22 cellular contexts compared by ENCODE assay signal in the genomic region with DNA sequence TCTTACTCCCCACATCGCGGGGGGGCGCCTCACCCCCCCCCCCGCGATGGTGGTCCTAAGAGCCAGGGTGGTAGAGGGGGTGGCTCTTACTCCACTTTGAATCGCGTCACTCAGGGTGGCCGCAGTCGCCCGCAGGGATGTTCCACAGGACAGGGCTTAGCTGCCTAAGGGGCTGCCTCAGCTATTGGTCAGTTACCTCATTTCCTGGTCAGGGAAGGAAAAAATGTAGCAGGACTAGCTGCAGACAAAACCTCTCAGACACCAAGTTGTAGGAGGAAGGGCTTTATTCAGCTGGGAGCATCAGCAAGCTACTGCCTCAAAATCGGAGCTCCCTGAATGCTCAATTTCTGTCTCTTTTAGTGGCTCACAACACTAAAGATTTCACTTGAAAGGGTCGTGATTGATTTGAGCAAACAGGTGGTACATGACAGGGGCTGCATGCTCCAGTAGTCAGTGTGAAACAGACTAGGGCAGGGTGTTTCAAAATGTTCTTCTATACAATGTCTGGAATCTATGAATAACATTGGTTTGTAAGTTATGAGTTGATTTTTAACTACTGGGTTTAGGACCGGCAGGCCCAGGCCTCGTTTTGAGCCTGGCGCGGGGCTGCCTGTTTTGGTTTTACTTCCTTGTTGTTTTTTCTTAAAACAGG. TPM values are rescaled to one million over a fixed set of nuclear protein-coding genes. Genes with fewer than 3 reads are reported as not detected.
DNase-seq lines count a peak whose midpoint lies in the region; ATAC-seq, FAIRE-seq and TF ChIP-seq lines count a peak whose summit lies in the region.
"Had no signal": no experiment of that assay in that cellular context is flagged by ENCODE, and none has a peak within 500 bp of the region (broad histone marks: within the 10 kb centered on the region; RNA-seq: fewer than 3 reads in every experiment).

No MANE protein-coding gene starts in this region.

- no peaks in the 10 kb centered on the region for H3K79me2 ChIP-seq in H1 (ENCODE audit: control insufficient read depth in 1 of 2, insufficient read depth in 2 of 2, low read length in 2 of 2)
- no peaks in the 10 kb centered on the region for H3K79me2 ChIP-seq in neural progenitor cell (ENCODE audit: low read depth)

- H3K4me1 ChIP-seq in H1 (replicated peaks in 1 of 4; ENCODE audit: control insufficient read depth in 3 of 4, insufficient read depth in 4 of 4, low read length in 3 of 4) (peaks cover 0 to 4% (median under 1%) of the 10 kb centered on the region in 4 experiments; a peak in 3 of 7 replicates), neural progenitor cell (peaks cover 15% of the 10 kb centered on the region)

- no peaks in the 10 kb centered on the region for H3K23me2 ChIP-seq in H1 (ENCODE audit: low read depth, low read length)

- H3K36me3 Mint-ChIP-seq in neural progenitor cell (no peaks in the 10 kb centered on the region), HFFc6 (ENCODE audit: low read depth) (no peaks in the 10 kb centered on the region)
- H3K36me3 Mint-ChIP-seq: activated CD8-positive, alpha-beta memory T cell treated with anti-CD3 and anti-CD28 coated beads, Interleukin-2, amount 10 ng/mL, durations not matched to agents 7 days and 5 days; activated naive CD4-positive, alpha-beta T cell treated with anti-CD3 and anti-CD28 coated beads, Interleukin-2, amount 50 U/mL, for 24 hours had no signal

- H4K5ac ChIP-seq in H1 (ENCODE audit: insufficient read length, low read depth, low read length), result no peak overlapping the region

- POLR2A ChIA-PET in H1 (lab: Charles Lee; ENCODE audit: partially characterized antibody), result no interaction called here

- H4K8ac ChIP-seq in H1 (ENCODE audit: extremely low read depth, insufficient read depth, low read length), result peak overlapping the region; percentile 79; the same call in 1 of the 2 replicates

- H3F3A ChIP-seq in neural progenitor cell (ENCODE audit: low read depth), result peaks cover 3% of the 10 kb centered on the region

- no peak overlapping the region for H2BK120ac ChIP-seq in H1 (replicated peaks; ENCODE audit: low read depth, low read length)

- no peak overlapping the region for H3K56ac ChIP-seq in H1 (replicated peaks; ENCODE audit: insufficient read length, low read depth, low read length)

- WGBS in H1 (ENCODE audit: extremely low coverage in 1 of 2, insufficient coverage in 1 of 2, insufficient read length in 1 of 2, insufficient replicate concordance in 2 of 2, low coverage in 1 of 2, low lambda C conversion rate in 2 of 2, missing lambda C conversion rate in 1 of 2), 2 experiments, result 68% methylated on average over 8 of the region's 16 CpGs; no CpG with 5 or more reads in 1 of the 2 experiments

- H3K4me3 ChIP-seq in H1 (ENCODE audit: extremely low read depth in 1 of 4, insufficient read depth in 2 of 4, low read depth in 3 of 4, low read length in 4 of 4) (no peak overlapping the region), neural progenitor cell (no peak overlapping the region)
- H3K4me3 ChIP-seq: GM23248 had no signal

- no peaks in the 10 kb centered on the region for H3K36me3 ChIP-seq in H1 (ENCODE audit: control insufficient read depth in 2 of 4, insufficient read depth in 4 of 4, low read length in 3 of 4)
- no peaks in the 10 kb centered on the region for H3K36me3 ChIP-seq in neural progenitor cell

- no peak overlapping the region for H3K18ac ChIP-seq in H1 (ENCODE audit: extremely low read depth, low read length)

- no peak overlapping the region for H2BK20ac ChIP-seq in H1 (ENCODE audit: low read length)

- no peak overlapping the region for H2BK15ac ChIP-seq in H1 (ENCODE audit: low read length)

- H2AK5ac ChIP-seq in H1 (ENCODE audit: low read depth, low read length), result no peak overlapping the region

- H3K27ac ChIP-seq in H1 (ENCODE audit: low read depth, low read length) (no peak overlapping the region), neural progenitor cell (no peak overlapping the region)
- H3K27ac ChIP-seq: GM23248, HL-60 had no signal

- H3K9ac ChIP-seq in H1 (replicated peaks in 1 of 4; ENCODE audit: extremely low read depth in 1 of 4, low read depth in 3 of 4, low read length in 3 of 4) (no peak overlapping the region), neural progenitor cell (no peak overlapping the region)
- H3K9ac ChIP-seq: GM23248 had no signal

- peak overlapping the region; percentile 90 for H2AFZ ChIP-seq in H1 (ENCODE audit: low read length)
- no peak overlapping the region for H2AFZ ChIP-seq in neural progenitor cell (replicated peaks)
- H2AFZ ChIP-seq: GM23248 had no signal

- no peak for DNase-seq in GM18507 (ENCODE audit: extremely low spot score, insufficient read length, low read depth)
- no peak for DNase-seq in H1 (ENCODE audit: low read depth in 1 of 2, low spot score in 2 of 2)
- DNase-seq in neural progenitor cell (ENCODE audit: low spot score), result peak; percentile 9
- no peak for DNase-seq in G401 (ENCODE audit: low spot score)
- no peak for DNase-seq in HFFc6
- DNase-seq in GM13976 (ENCODE audit: low spot score), result no peak
- DNase-seq: activated CD8-positive, alpha-beta memory T cell treated with anti-CD3 and anti-CD28 coated beads, Interleukin-2, amount 10 ng/mL, durations not matched to agents 7 days and 5 days; DMS79; GM23248; Karpas-422; NCI-H1930; retina; stimulated activated CD4-positive, alpha-beta T cell treated with anti-CD3 and anti-CD28 coated beads, Interleukin-2, amount 100 ng/mL, for 24 hours had no signal

- H3K79me1 ChIP-seq in H1 (ENCODE audit: low read depth, low read length), result no peaks in the 10 kb centered on the region

- H4K91ac ChIP-seq in H1 (replicated peaks; ENCODE audit: insufficient read length, low read length), result no peak overlapping the region

- peaks cover 9% of the 10 kb centered on the region for H3K4me1 Mint-ChIP-seq in neural progenitor cell
- H3K4me1 Mint-ChIP-seq in HFFc6 (ENCODE audit: low read depth), result no peaks in the 10 kb centered on the region
- H3K4me1 Mint-ChIP-seq: activated CD8-positive, alpha-beta memory T cell treated with anti-CD3 and anti-CD28 coated beads, Interleukin-2, amount 10 ng/mL, durations not matched to agents 7 days and 5 days; activated naive CD4-positive, alpha-beta T cell treated with anti-CD3 and anti-CD28 coated beads, Interleukin-2, amount 50 U/mL, for 24 hours had no signal

- H3K27ac Mint-ChIP-seq in neural progenitor cell (peak overlapping the region; percentile 42), HFFc6 (no peak overlapping the region)
- H3K27ac Mint-ChIP-seq: activated CD8-positive, alpha-beta memory T cell treated with anti-CD3 and anti-CD28 coated beads, Interleukin-2, amount 10 ng/mL, durations not matched to agents 7 days and 5 days; activated naive CD4-positive, alpha-beta T cell treated with anti-CD3 and anti-CD28 coated beads, Interleukin-2, amount 50 U/mL, for 24 hours had no signal

- H3K9me3 Mint-ChIP-seq in neural progenitor cell, result no peaks in the 10 kb centered on the region
- peaks cover 10% of the 10 kb centered on the region; the same call in 1 of the 2 replicates for H3K9me3 Mint-ChIP-seq in HFFc6
- H3K9me3 Mint-ChIP-seq: activated naive CD4-positive, alpha-beta T cell treated with anti-CD3 and anti-CD28 coated beads, Interleukin-2, amount 50 U/mL, for 24 hours had no signal

- H3K27me3 Mint-ChIP-seq in neural progenitor cell (ENCODE audit: insufficient read depth, low read depth) (peaks cover 4% of the 10 kb centered on the region), HFFc6 (ENCODE audit: insufficient read depth) (no peaks in the 10 kb centered on the region; the same call in 1 of the 2 replicates)

- no peak overlapping the region for H2BK12ac ChIP-seq in H1 (ENCODE audit: low read depth, low read length)

- no peak for TF ChIP-seq RAD21 in H1 (IDR thresholded peaks at IDR 0.05 in 1 of 2, conservative IDR thresholded peaks at IDR 0.05 in 1 of 2; ENCODE audit: low read depth in 2 of 2, low read length in 2 of 2)

- in situ Hi-C loops in G401 (cut with HindIII; ENCODE audit: low sequenced_read_pairs), result no loop called here
- in situ Hi-C loops in GM13976 (cut with MboI; ENCODE audit: low sequenced_read_pairs, unreplicated experiment), result no loop called here

- ATAC-seq in HG03139 (IDR thresholded peaks at IDR 0.05; ENCODE audit: unreplicated experiment) (peak; percentile 53), HG03095 (IDR thresholded peaks at IDR 0.05; ENCODE audit: unreplicated experiment) (no peak)
- ATAC-seq: activated CD8-positive, alpha-beta memory T cell treated with anti-CD3 and anti-CD28 coated beads, Interleukin-2, amount 10 ng/mL, durations not matched to agents 7 days and 5 days; Right ventricle myocardium inferior had no signal

- CTCF ChIA-PET in H1 (lab: Charles Lee; ENCODE audit: partially characterized antibody), result interaction anchor here (2.2 kb wide), 1 partner anchor 11 kb away, joined by 9 read pairs; no protein-coding TSS in a partner anchor

- H3K4me3 Mint-ChIP-seq in neural progenitor cell, result no peak overlapping the region
- no peak overlapping the region for H3K4me3 Mint-ChIP-seq in HFFc6
- H3K4me3 Mint-ChIP-seq: activated CD8-positive, alpha-beta memory T cell treated with anti-CD3 and anti-CD28 coated beads, Interleukin-2, amount 10 ng/mL, durations not matched to agents 7 days and 5 days; activated naive CD4-positive, alpha-beta T cell treated with anti-CD3 and anti-CD28 coated beads, Interleukin-2, amount 50 U/mL, for 24 hours had no signal

- TF ChIP-seq CTCF in H1 (IDR thresholded peaks at IDR 0.05; ENCODE audit: control extremely low read depth in 1 of 3, insufficient read depth in 1 of 3, low read depth in 1 of 3, low read length in 3 of 3) (no peak), neural progenitor cell (IDR thresholded peaks at IDR 0.05) (no peak), HFFc6 (IDR thresholded peaks at IDR 0.05) (no peak), GM13976 (IDR thresholded peaks at IDR 0.05; ENCODE audit: borderline replicate concordance, control extremely low read depth, extremely low read depth, insufficient read depth, missing control alignments) (no peak)

- no peak overlapping the region for H3K4me2 ChIP-seq in H1 (ENCODE audit: insufficient read depth in 1 of 2, low read depth in 2 of 2, low read length in 2 of 2)
- no peak overlapping the region for H3K4me2 ChIP-seq in neural progenitor cell

- H3K9me3 ChIP-seq in H1 (ENCODE audit: insufficient read depth in 2 of 2, low read depth in 1 of 2, low read length in 1 of 2) (no peaks in the 10 kb centered on the region; a peak in 1 of 4 replicates), neural progenitor cell (ENCODE audit: low read depth) (no peaks in the 10 kb centered on the region)

- no peak overlapping the region for H3K4ac ChIP-seq in H1 (replicated peaks; ENCODE audit: insufficient read length, low read depth, low read length)

- no peak overlapping the region for H3K23ac ChIP-seq in H1 (ENCODE audit: insufficient read length)

- no peak for TF ChIP-seq POLR2A in H1 (IDR thresholded peaks at IDR 0.05; ENCODE audit: control extremely low read depth in 1 of 2, low read depth in 2 of 2, low read length in 2 of 2)

- H2BK5ac ChIP-seq in H1 (ENCODE audit: low read depth, low read length), result no peak overlapping the region

- no peak overlapping the region for H3K14ac ChIP-seq in H1 (ENCODE audit: insufficient read length)

- FAIRE-seq in GM18507 (lab: Jason Lieb, UNC) (peak; percentile 95), H1 (lab: Jason Lieb, UNC) (no peak)

- TF ChIP-seq EP300 in H1 (IDR thresholded peaks at IDR 0.05; ENCODE audit: borderline replicate concordance in 1 of 2, low read depth in 2 of 2, low read length in 2 of 2), result no peak

- H3K27me3 ChIP-seq in H1 (replicated peaks in 1 of 4; ENCODE audit: control insufficient read depth in 3 of 4, extremely low read depth in 1 of 4, insufficient read depth in 3 of 4, low read length in 3 of 4) (no peaks in the 10 kb centered on the region), neural progenitor cell (no peaks in the 10 kb centered on the region)

- no peaks in the 10 kb centered on the region for H4K20me1 ChIP-seq in H1 (replicated peaks in 1 of 2; ENCODE audit: control insufficient read depth in 1 of 2, insufficient read depth in 2 of 2, low read length in 2 of 2)
- H4K20me1 ChIP-seq in neural progenitor cell (ENCODE audit: low read depth), result no peaks in the 10 kb centered on the region

RNA-seq across cellular contexts. Expression of a gene that starts 6.3 kb away (rescaled TPM):
- total RNA-seq in H1 (2021; fragmentation: NEBNext Ultra II Directional; extraction: Animal tissue kit (Norgen Biotek cat#: 25700)), result not detected in 2 replicates
- polyA plus RNA-seq in H1 (2011; rRNA removed), result not detected in 2 replicates
- not detected for polyA plus RNA-seq in H1 (2011; cell fraction: cytosol; rRNA removed)
- polyA plus RNA-seq in H1 (2011; cell fraction: nucleus; rRNA removed), result not detected
- not detected in 4 replicates for polyA plus RNA-seq in H1 (2012, experiment 1 of 2)
- not detected for polyA plus RNA-seq in H1 (2012, experiment 2 of 2)
- polyA plus RNA-seq in H1 (2013, experiment 1 of 2), result 0.10 TPM
- polyA plus RNA-seq in H1 (2013, experiment 2 of 2), result 0.06 TPM
- polyA minus RNA-seq in H1 (2011; rRNA and poly(A)+ RNA removed), result 0.10 TPM in 1 of 2 replicates, not detected in the other
- not detected for polyA minus RNA-seq in H1 (2011; cell fraction: cytosol; rRNA and poly(A)+ RNA removed)
- polyA minus RNA-seq in H1 (2011; cell fraction: nucleus; rRNA and poly(A)+ RNA removed), result 0.70 TPM
- not detected in 2 replicates for total RNA-seq in neural progenitor cell (ENCODE audit: low replicate concordance)
- not detected in 2 replicates for total RNA-seq in G401 (2014; rRNA removed; shearing (Covaris generic))
- total RNA-seq in HFFc6 (2021; fragmentation: NEBNext Ultra II Directional; extraction: Animal tissue kit (Norgen Biotek cat#: 25700)), result not detected
- total RNA-seq: activated CD8-positive, alpha-beta memory T cell treated with anti-CD3 and anti-CD28 coated beads, Interleukin-2, amount 10 ng/mL, durations not matched to agents 7 days and 5 days; cardiac septum; GM23248; kidney epithelial cell; Right ventricle myocardium inferior; urinary bladder had no signal
- polyA plus RNA-seq: BJ, GM23248, urinary bladder had no signal
